ENCODE assay signal across 10 cellular contexts in genomic region chr17:27241346-27241946, GRCh38. TPM values are rescaled to one million over a fixed set of nuclear protein-coding genes. Genes with fewer than 3 reads are reported as not detected.
DNase-seq lines count a peak whose midpoint lies in the region; ATAC-seq and TF ChIP-seq lines count a peak whose summit lies in the region.
"Had no signal": no experiment of that assay in that cellular context is flagged by ENCODE, and none has a peak within 500 bp of the region (broad histone marks: within the 10 kb centered on the region; RNA-seq: fewer than 3 reads in every experiment).

No MANE protein-coding gene starts in this region.

- H3K4me3 Mint-ChIP-seq in natural killer cell treated with Interleukin-12 subunit alpha and Interleukin-12 subunit beta and Interleukin-15 and Interleukin-18, amount 100 ng/mL, for 72 hours = peak overlapping the region; percentile 62
- H3K4me3 Mint-ChIP-seq in natural killer cell = no peak overlapping the region
- H3K4me3 Mint-ChIP-seq: activated CD4-positive, alpha-beta T cell treated with anti-CD3 and anti-CD28 coated beads for 36 hours; CD4-positive, alpha-beta memory T cell had no signal

- no peaks in the 10 kb centered on the region for H3K9me3 Mint-ChIP-seq in natural killer cell treated with Interleukin-12 subunit alpha and Interleukin-12 subunit beta and Interleukin-15 and Interleukin-18, amount 100 ng/mL, for 72 hours
- H3K9me3 Mint-ChIP-seq in natural killer cell = no peaks in the 10 kb centered on the region
- H3K9me3 Mint-ChIP-seq: CD4-positive, alpha-beta memory T cell had no signal

- H3K36me3 Mint-ChIP-seq in natural killer cell treated with Interleukin-12 subunit alpha and Interleukin-12 subunit beta and Interleukin-15 and Interleukin-18, amount 100 ng/mL, for 72 hours = no peaks in the 10 kb centered on the region
- no peaks in the 10 kb centered on the region for H3K36me3 Mint-ChIP-seq in natural killer cell
- H3K36me3 Mint-ChIP-seq: CD4-positive, alpha-beta memory T cell had no signal

- intact Hi-C loops in natural killer cell (cut with micrococcal nuclease) = no loop called here

- H3K27ac Mint-ChIP-seq in natural killer cell treated with Interleukin-12 subunit alpha and Interleukin-12 subunit beta and Interleukin-15 and Interleukin-18, amount 100 ng/mL, for 72 hours = peak overlapping the region in 1 of 2 donors; percentile 78
- H3K27ac Mint-ChIP-seq in natural killer cell = peak overlapping the region in 1 of 2 donors; percentile 20
- H3K27ac Mint-ChIP-seq: activated CD4-positive, alpha-beta T cell treated with anti-CD3 and anti-CD28 coated beads for 36 hours had no signal

- peak overlapping the region; percentile 32 for H3K4me3 ChIP-seq in epithelial cell of esophagus (ENCODE audit: low read length)

- peaks cover 51% of the 10 kb centered on the region in 2 donors for H3K4me1 Mint-ChIP-seq in natural killer cell treated with Interleukin-12 subunit alpha and Interleukin-12 subunit beta and Interleukin-15 and Interleukin-18, amount 100 ng/mL, for 72 hours (ENCODE audit: low read depth in 2 of 2)
- peaks cover 0 to 12% of the 10 kb centered on the region in 2 donors for H3K4me1 Mint-ChIP-seq in natural killer cell
- H3K4me1 Mint-ChIP-seq: CD4-positive, alpha-beta memory T cell had no signal

- TF ChIP-seq CTCF in natural killer cell (IDR thresholded peaks at IDR 0.05) (no peak), epithelial cell of esophagus (IDR thresholded peaks at IDR 0.05; ENCODE audit: insufficient read depth, low read depth, low read length, missing control alignments) (no peak)

- peaks cover 0 to 9% of the 10 kb centered on the region in 2 donors for H3K27me3 Mint-ChIP-seq in natural killer cell treated with Interleukin-12 subunit alpha and Interleukin-12 subunit beta and Interleukin-15 and Interleukin-18, amount 100 ng/mL, for 72 hours
- H3K27me3 Mint-ChIP-seq in natural killer cell (ENCODE audit: low read depth in 2 of 2) = peaks cover 0 to 3% of the 10 kb centered on the region in 2 donors

- DNase-seq in natural killer cell treated with Interleukin-12 subunit alpha and Interleukin-12 subunit beta and Interleukin-15 and Interleukin-18, amount 100 ng/mL, for 72 hours (ENCODE audit: low spot score) = no peak
- DNase-seq in natural killer cell = no peak
- peak; percentile 99 for DNase-seq in epithelial cell of esophagus (ENCODE audit: low read depth)
- DNase-seq in ureter (ENCODE audit: low spot score) = peak; percentile 82
- no peak for DNase-seq in GM03348 (ENCODE audit: low spot score)
- DNase-seq in epidermal melanocyte (ENCODE audit: insufficient read length, low spot score) = no peak
- DNase-seq in inferior parietal cortex (ENCODE audit: extremely low spot score) = no peak
- DNase-seq: activated CD4-positive, alpha-beta T cell treated with anti-CD3 and anti-CD28 coated beads for 36 hours; CD4-positive, alpha-beta memory T cell had no signal

- ATAC-seq in natural killer cell treated with Interleukin-12 subunit alpha and Interleukin-12 subunit beta and Interleukin-15 and Interleukin-18, amount 100 ng/mL, for 72 hours = peak; percentile 59 to 66
- ATAC-seq in natural killer cell = no peak
- ATAC-seq in HG03432 (IDR thresholded peaks at IDR 0.05; ENCODE audit: unreplicated experiment) = peak; percentile 61
- ATAC-seq: activated CD4-positive, alpha-beta T cell treated with anti-CD3 and anti-CD28 coated beads for 36 hours had no signal

RNA-seq across cellular contexts. Expression of gene WSB1, which starts 52.5 kb away (rescaled TPM):
- 100 to 1,000 TPM; 129 to 174 TPM for total RNA-seq in natural killer cell treated with Interleukin-12 subunit alpha and Interleukin-12 subunit beta and Interleukin-15 and Interleukin-18, amount 100 ng/mL, for 72 hours
- total RNA-seq in natural killer cell (100 to 1,000 TPM; 124 to 205 (median 187) TPM), ureter (204 TPM)

Comparison
In these comparisons a context has a peak if more than half of its experiments do, and no peak if none do; other contexts are left out.
1. ATAC-seq: peak in natural killer cell treated with Interleukin-12 subunit alpha and Interleukin-12 subunit beta and Interleukin-15 and Interleukin-18, amount 100 ng/mL, for 72 hours (2 of 2) and HG03432 (single experiment); none in natural killer cell (0 of 3).
2. DNase-seq: peak in epithelial cell of esophagus (single experiment) and ureter (single experiment); none in natural killer cell treated with Interleukin-12 subunit alpha and Interleukin-12 subunit beta and Interleukin-15 and Interleukin-18, amount 100 ng/mL, for 72 hours (single experiment), natural killer cell (single experiment), GM03348 (single experiment), epidermal melanocyte (single experiment) and inferior parietal cortex (single experiment).